Comparison of ENCODE assay signal across 13 cellular contexts in genomic region chr7:2566348-2566889, GRCh38. TPM values are rescaled to one million over a fixed set of nuclear protein-coding genes. Genes with fewer than 3 reads are reported as not detected.
DNase-seq lines count a peak whose midpoint lies in the region; ATAC-seq, FAIRE-seq and TF ChIP-seq lines count a peak whose summit lies in the region.
"Had no signal": no experiment of that assay in that cellular context is flagged by ENCODE, and none has a peak within 500 bp of the region (broad histone marks: within the 10 kb centered on the region; RNA-seq: fewer than 3 reads in every experiment).

No MANE protein-coding gene starts in this region.

- H3K4me2 ChIP-seq in HepG2 (ENCODE audit: low read depth, low read length) = peak overlapping the region; percentile 81; the same call in 1 of the 2 replicates

- ATAC-seq in GM18505 (IDR thresholded peaks at IDR 0.05; ENCODE audit: unreplicated experiment) (peak; percentile 23), GM21526 (IDR thresholded peaks at IDR 0.05; ENCODE audit: low FRiP score, unreplicated experiment) (peak; percentile 16), HG03460 (IDR thresholded peaks at IDR 0.05; ENCODE audit: unreplicated experiment) (peak; percentile 30), HepG2 (no peak), SK-N-SH treated with all-trans-retinoic acid at 6 μM for 48 hours (no peak)
- ATAC-seq: stimulated activated naive CD8-positive, alpha-beta T cell treated with anti-CD3 and anti-CD28 coated beads, Interleukin-15, Interleukin-2, amounts not matched to agents 100 U/mL and 50 U/mL, for 24 hours had no signal

- 72% methylated on average over 8 of the region's 8 CpGs for WGBS in HepG2 (ENCODE audit: low lambda C conversion rate)

- no peaks in the 10 kb centered on the region for H4K20me1 ChIP-seq in HepG2 (ENCODE audit: insufficient read depth, low read length)

- DNase-seq in HepG2 (ENCODE audit: low spot score) (no peak), NCI-H1694 (lab: John Stamatoyannopoulos, UW) (no peak), NCI-H446 (lab: John Stamatoyannopoulos, UW) (no peak)
- no peak for DNase-seq in central memory CD4-positive, alpha-beta T cell
- DNase-seq: activated CD8-positive, alpha-beta T cell treated with anti-CD3 and anti-CD28 coated beads for 36 hours; NCI-H2171 treated with DMSO at 0.1 percent for 48 hours; stimulated activated naive CD8-positive, alpha-beta T cell treated with anti-CD3 and anti-CD28 coated beads, Interleukin-15, Interleukin-2, amounts not matched to agents 100 U/mL and 50 U/mL, for 24 hours had no signal

- CTCF ChIA-PET in HepG2 (lab: Yijun Ruan, JAX; ENCODE audit: low intra/inter-chr PET ratio, low total read pairs) = no interaction called here

- intact Hi-C loops in HepG2 (cut with micrococcal nuclease; ENCODE audit: unreplicated experiment) = loop anchor here (2.0 to 10.0 kb wide), 3 partner anchors 70 to 101 kb away; partner anchors contain the start of gene GRIFIN

- no peaks in the 10 kb centered on the region for H3K79me2 ChIP-seq in HepG2 (ENCODE audit: insufficient read depth, low read length)

- H3K27ac ChIP-seq in HepG2 (ENCODE audit: extremely low read length, insufficient read depth, low read length) = no peak overlapping the region
- H3K27ac ChIP-seq: C4-2B had no signal

- no peaks in the 10 kb centered on the region for H3K36me3 ChIP-seq in HepG2 (replicated peaks in 1 of 2; ENCODE audit: control insufficient read depth in 1 of 2, insufficient read depth in 2 of 2, low read length in 2 of 2)

- peaks cover 19% of the 10 kb centered on the region for H3K4me1 ChIP-seq in HepG2 (ENCODE audit: insufficient read depth, low read length)

- TF ChIP-seq RAD21 in HepG2 (CRISPR knock-in tag; IDR thresholded peaks at IDR 0.05) = no peak

- no TSS peak for BruUV-seq in HepG2 (replicated peaks; lab: Mats Ljungman, UMichigan)

- no peak overlapping the region for H3K9ac ChIP-seq in HepG2 (ENCODE audit: insufficient read depth, low read depth, low read length)

- no peaks in the 10 kb centered on the region for H3K9me3 ChIP-seq in HepG2 (ENCODE audit: low read length)

- no peaks in the 10 kb centered on the region for H3K27me3 ChIP-seq in HepG2 (ENCODE audit: control insufficient read depth in 1 of 2, insufficient read depth in 2 of 2, low read length in 2 of 2)

- no peak overlapping the region for H3K4me3 ChIP-seq in HepG2 (replicated peaks in 1 of 3; ENCODE audit: insufficient read depth in 1 of 3, low read depth in 2 of 3, low read length in 3 of 3)

- TF ChIP-seq POLR2A in GM18505 (IDR thresholded peaks at IDR 0.05; ENCODE audit: borderline replicate concordance, extremely low read depth, insufficient read depth, insufficient read length) = no peak
- TF ChIP-seq POLR2A in HepG2 (IDR thresholded peaks at IDR 0.05; ENCODE audit: insufficient read depth in 1 of 2, low read depth in 2 of 2, low read length in 2 of 2) = no peak

- TF ChIP-seq EP300 in HepG2 (IDR thresholded peaks at IDR 0.05; ENCODE audit: low read depth in 2 of 2, low read length in 2 of 2) = no peak
- no peak for TF ChIP-seq EP300 in HepG2 (CRISPR knock-in tag; IDR thresholded peaks at IDR 0.05; ENCODE audit: borderline replicate concordance)

- TF ChIP-seq CTCF in HepG2 (CRISPR knock-in tag; IDR thresholded peaks at IDR 0.05) = no peak

- POLR2A ChIA-PET in HepG2 (lab: Yijun Ruan, JAX) = no interaction called here

- no peak for FAIRE-seq in HepG2 (lab: Jason Lieb, UNC)
- FAIRE-seq: G401.6 had no signal

- in situ Hi-C loops in HepG2 (cut with HindIII; ENCODE audit: extremely low pct_ligation_motif_present, low pct_unique_long_range_greater_than_20kb) = loop anchor here (5.0 to 10.0 kb wide), 2 partner anchors 78 to 101 kb away; no protein-coding TSS in a partner anchor

- H2AFZ ChIP-seq in HepG2 (ENCODE audit: low read length) = no peak overlapping the region

TF ChIP-seq in HepG2, 621 proteins besides CTCF, POLR2A, EP300 and RAD21 (continues in another document):
- TF ChIP-seq PITX1 (CRISPR knock-in tag; IDR thresholded peaks at IDR 0.05) = no peak
- no peak for TF ChIP-seq PHF21A (CRISPR knock-in tag; IDR thresholded peaks at IDR 0.05)
- TF ChIP-seq RCOR2 (CRISPR knock-in tag; IDR thresholded peaks at IDR 0.05) = no peak

TF ChIP-seq in SK-N-SH treated with all-trans-retinoic acid at 6 μM for 48 hours, 23 proteins besides CTCF, POLR2A, EP300 and RAD21 (continues in another document):
- no peak for TF ChIP-seq OSR1 (CRISPR knock-in tag; IDR thresholded peaks at IDR 0.05)

RNA-seq across cellular contexts. Expression of gene IQCE, which starts 7.6 kb away (rescaled TPM):
- 2.5 and 3.0 TPM in 2 replicates for total RNA-seq in HepG2 (2016; rRNA removed; fragmentation: Illumina TruSeq; extraction: Trizol)
- 1.8 and 2.7 TPM in 2 replicates for total RNA-seq in HepG2 (2016; cell fraction: cytosol; rRNA removed; fragmentation: Illumina TruSeq; extraction: Trizol; ENCODE audit: low read depth)
- total RNA-seq in HepG2 (2016; cell fraction: insoluble cytoplasmic fraction; rRNA removed; fragmentation: Illumina TruSeq; extraction: Trizol) = 1.6 and 2.7 TPM in 2 replicates
- total RNA-seq in HepG2 (2016; cell fraction: membrane; rRNA removed; fragmentation: Illumina TruSeq; extraction: Trizol) = 3.0 and 4.1 TPM in 2 replicates
- total RNA-seq in HepG2 (2016; cell fraction: nucleus; rRNA removed; fragmentation: Illumina TruSeq; extraction: Trizol) = 2.9 and 4.3 TPM in 2 replicates
- polyA plus RNA-seq in HepG2 (2011; rRNA removed) = 1.5 and 1.7 TPM in 2 replicates
- 0.54 and 0.68 TPM in 2 replicates for polyA plus RNA-seq in HepG2 (2011; cell fraction: cytosol; rRNA removed)
- 4.0 and 6.8 TPM in 2 replicates for polyA plus RNA-seq in HepG2 (2011; cell fraction: nucleus; rRNA removed)
- 0.59 and 0.83 TPM in 2 replicates for polyA plus RNA-seq in HepG2 (2012)
- 2.5 and 2.6 TPM in 2 replicates for polyA plus RNA-seq in HepG2 (2016; cell fraction: cytosol; fragmentation: Illumina TruSeq; extraction: Trizol; ENCODE audit: low read depth)
- polyA plus RNA-seq in HepG2 (2016; cell fraction: insoluble cytoplasmic fraction; fragmentation: Illumina TruSeq; extraction: Trizol; ENCODE audit: low read depth) = 2.2 and 3.8 TPM in 2 replicates
- 3.3 and 3.7 TPM in 2 replicates for polyA plus RNA-seq in HepG2 (2016; cell fraction: membrane; fragmentation: Illumina TruSeq; extraction: Trizol; ENCODE audit: low read depth)
- 6.7 and 9.8 TPM in 2 replicates for polyA plus RNA-seq in HepG2 (2016; cell fraction: nucleus; fragmentation: Illumina TruSeq; extraction: Trizol; ENCODE audit: insufficient read depth, low read depth)
- 0.62 and 22.8 TPM in 2 replicates for polyA minus RNA-seq in HepG2 (2011; rRNA and poly(A)+ RNA removed; ENCODE audit: low replicate concordance)
- polyA minus RNA-seq in HepG2 (2011; cell fraction: cytosol; rRNA and poly(A)+ RNA removed) = 0.62 and 1.5 TPM in 2 replicates
- 1.5 and 2.2 TPM in 2 replicates for polyA minus RNA-seq in HepG2 (2011; cell fraction: nucleus; rRNA and poly(A)+ RNA removed)

RNA-seq across cellular contexts. Expression of gene BRAT1, which starts 11.1 kb away (rescaled TPM):
- 16.7 and 20.3 TPM in 2 replicates for total RNA-seq in HepG2 (2016; rRNA removed; fragmentation: Illumina TruSeq; extraction: Trizol)
- 3.4 and 3.6 TPM in 2 replicates for total RNA-seq in HepG2 (2016; cell fraction: cytosol; rRNA removed; fragmentation: Illumina TruSeq; extraction: Trizol; ENCODE audit: low read depth)
- 13.2 and 21.6 TPM in 2 replicates for total RNA-seq in HepG2 (2016; cell fraction: insoluble cytoplasmic fraction; rRNA removed; fragmentation: Illumina TruSeq; extraction: Trizol)
- total RNA-seq in HepG2 (2016; cell fraction: membrane; rRNA removed; fragmentation: Illumina TruSeq; extraction: Trizol) = 6.7 and 7.9 TPM in 2 replicates
- 18.7 and 21.1 TPM in 2 replicates for total RNA-seq in HepG2 (2016; cell fraction: nucleus; rRNA removed; fragmentation: Illumina TruSeq; extraction: Trizol)
- polyA plus RNA-seq in HepG2 (2011; rRNA removed) = 10.2 and 14.6 TPM in 2 replicates
- 5.0 and 10.7 TPM in 2 replicates for polyA plus RNA-seq in HepG2 (2011; cell fraction: cytosol; rRNA removed)
- polyA plus RNA-seq in HepG2 (2011; cell fraction: nucleus; rRNA removed) = 126 and 171 TPM in 2 replicates
- 10.2 and 14.9 TPM in 2 replicates for polyA plus RNA-seq in HepG2 (2012)
- polyA plus RNA-seq in HepG2 (2016; cell fraction: cytosol; fragmentation: Illumina TruSeq; extraction: Trizol; ENCODE audit: low read depth) = 1.2 and 1.3 TPM in 2 replicates
- 10.1 and 12.8 TPM in 2 replicates for polyA plus RNA-seq in HepG2 (2016; cell fraction: insoluble cytoplasmic fraction; fragmentation: Illumina TruSeq; extraction: Trizol; ENCODE audit: low read depth)
- polyA plus RNA-seq in HepG2 (2016; cell fraction: membrane; fragmentation: Illumina TruSeq; extraction: Trizol; ENCODE audit: low read depth) = 3.8 and 4.4 TPM in 2 replicates
- 43.7 and 48.3 TPM in 2 replicates for polyA plus RNA-seq in HepG2 (2016; cell fraction: nucleus; fragmentation: Illumina TruSeq; extraction: Trizol; ENCODE audit: insufficient read depth, low read depth)
- polyA minus RNA-seq in HepG2 (2011; rRNA and poly(A)+ RNA removed; ENCODE audit: low replicate concordance) = 16.2 and 23.5 TPM in 2 replicates
- 7.9 and 8.9 TPM in 2 replicates for polyA minus RNA-seq in HepG2 (2011; cell fraction: cytosol; rRNA and poly(A)+ RNA removed)
- 10.3 and 10.4 TPM in 2 replicates for polyA minus RNA-seq in HepG2 (2011; cell fraction: nucleus; rRNA and poly(A)+ RNA removed)

RNA-seq across cellular contexts. Expression of gene LFNG, which starts 46.8 kb away (rescaled TPM):
- 0.44 TPM in 1 of 2 replicates, not detected in the other for total RNA-seq in HepG2 (2016; rRNA removed; fragmentation: Illumina TruSeq; extraction: Trizol)
- total RNA-seq in HepG2 (2016; cell fraction: cytosol; rRNA removed; fragmentation: Illumina TruSeq; extraction: Trizol; ENCODE audit: low read depth) = not detected in 2 replicates
- total RNA-seq in HepG2 (2016; cell fraction: insoluble cytoplasmic fraction; rRNA removed; fragmentation: Illumina TruSeq; extraction: Trizol) = 0.18 and 0.80 TPM in 2 replicates
- total RNA-seq in HepG2 (2016; cell fraction: membrane; rRNA removed; fragmentation: Illumina TruSeq; extraction: Trizol) = 0.22 and 0.24 TPM in 2 replicates
- total RNA-seq in HepG2 (2016; cell fraction: nucleus; rRNA removed; fragmentation: Illumina TruSeq; extraction: Trizol) = 0.19 and 0.81 TPM in 2 replicates
- polyA plus RNA-seq in HepG2 (2011; rRNA removed) = 1.5 and 1.6 TPM in 2 replicates
- 1.1 and 2.1 TPM in 2 replicates for polyA plus RNA-seq in HepG2 (2011; cell fraction: cytosol; rRNA removed)
- polyA plus RNA-seq in HepG2 (2011; cell fraction: nucleus; rRNA removed) = 3.6 and 4.6 TPM in 2 replicates
- polyA plus RNA-seq in HepG2 (2012) = 0.72 and 1.2 TPM in 2 replicates
- polyA plus RNA-seq in HepG2 (2016; cell fraction: cytosol; fragmentation: Illumina TruSeq; extraction: Trizol; ENCODE audit: low read depth) = 0.07 and 0.11 TPM in 2 replicates
- polyA plus RNA-seq in HepG2 (2016; cell fraction: insoluble cytoplasmic fraction; fragmentation: Illumina TruSeq; extraction: Trizol; ENCODE audit: low read depth) = 0.16 TPM in 1 of 2 replicates, not detected in the other
- 0.12 and 0.18 TPM in 2 replicates for polyA plus RNA-seq in HepG2 (2016; cell fraction: membrane; fragmentation: Illumina TruSeq; extraction: Trizol; ENCODE audit: low read depth)
- 0.70 and 1.00 TPM in 2 replicates for polyA plus RNA-seq in HepG2 (2016; cell fraction: nucleus; fragmentation: Illumina TruSeq; extraction: Trizol; ENCODE audit: insufficient read depth, low read depth)
- 3.4 and 11.1 TPM in 2 replicates for polyA minus RNA-seq in HepG2 (2011; rRNA and poly(A)+ RNA removed; ENCODE audit: low replicate concordance)
- 1.5 TPM in 2 replicates for polyA minus RNA-seq in HepG2 (2011; cell fraction: cytosol; rRNA and poly(A)+ RNA removed)
- 2.4 and 4.6 TPM in 2 replicates for polyA minus RNA-seq in HepG2 (2011; cell fraction: nucleus; rRNA and poly(A)+ RNA removed)

Comparison
In these comparisons a context has a peak if more than half of its experiments do, and no peak if none do; other contexts are left out.
1. ATAC-seq: peak in GM18505 (single experiment), GM21526 (single experiment) and HG03460 (single experiment); none in HepG2 (single experiment) and SK-N-SH treated with all-trans-retinoic acid at 6 μM for 48 hours (single experiment).